In genomic region chr3:70090322-70090913, GRCh38 we compare ENCODE assay signal across 8 cellular contexts.
DNase-seq lines count a peak whose midpoint lies in the region; ATAC-seq and TF ChIP-seq lines count a peak whose summit lies in the region.

No MANE protein-coding gene starts in this region.

- no peak overlapping the region for H3K4me3 Mint-ChIP-seq in stimulated activated naive CD8-positive, alpha-beta T cell treated with anti-CD3 and anti-CD28 coated beads, Interleukin-15, amount 100 ng/mL, for 72 hours
- no peak overlapping the region for H3K4me3 Mint-ChIP-seq in activated T-cell treated with anti-CD3 and anti-CD28 coated beads, Interleukin-2, amount 50 U/mL, for 4 hours

- no peak for TF ChIP-seq POLR2A in prostate gland (IDR thresholded peaks at IDR 0.05)

- no peaks in the 10 kb centered on the region for H3K9me3 ChIP-seq in prostate gland

- intact Hi-C loops in prostate gland (cut with DNase I) = no loop called here

- no peak overlapping the region for H3K27ac Mint-ChIP-seq in stimulated activated naive CD8-positive, alpha-beta T cell treated with anti-CD3 and anti-CD28 coated beads, Interleukin-15, amount 100 ng/mL, for 72 hours

- no peaks in the 10 kb centered on the region for H3K36me3 ChIP-seq in prostate gland

- H3K27ac ChIP-seq in prostate gland = no peak overlapping the region

- no peaks in the 10 kb centered on the region for H3K4me1 ChIP-seq in prostate gland (replicated peaks)

- H3K9me3 Mint-ChIP-seq in stimulated activated naive CD8-positive, alpha-beta T cell treated with anti-CD3 and anti-CD28 coated beads, Interleukin-15, amount 100 ng/mL, for 72 hours = no peaks in the 10 kb centered on the region
- H3K9me3 Mint-ChIP-seq in activated T-cell treated with anti-CD3 and anti-CD28 coated beads, Interleukin-2, amount 50 U/mL, for 4 hours = no peaks in the 10 kb centered on the region

- peaks cover 17% of the 10 kb centered on the region for H3K27me3 Mint-ChIP-seq in stimulated activated naive CD8-positive, alpha-beta T cell treated with anti-CD3 and anti-CD28 coated beads, Interleukin-15, amount 100 ng/mL, for 72 hours
- peaks cover 5% of the 10 kb centered on the region for H3K27me3 Mint-ChIP-seq in activated T-cell treated with anti-CD3 and anti-CD28 coated beads, Interleukin-2, amount 50 U/mL, for 4 hours (ENCODE audit: low read depth)

- no peaks in the 10 kb centered on the region for H3K27me3 ChIP-seq in prostate gland (replicated peaks; ENCODE audit: insufficient read depth)

- H3K36me3 Mint-ChIP-seq in activated T-cell treated with anti-CD3 and anti-CD28 coated beads, Interleukin-2, amount 50 U/mL, for 4 hours (ENCODE audit: insufficient read depth) = no peaks in the 10 kb centered on the region

- 5% methylated on average over 3 of the region's 3 CpGs for WGBS in prostate gland

- H3K4me3 ChIP-seq in prostate gland = no peak overlapping the region

- no peaks in the 10 kb centered on the region for H3K4me1 Mint-ChIP-seq in stimulated activated naive CD8-positive, alpha-beta T cell treated with anti-CD3 and anti-CD28 coated beads, Interleukin-15, amount 100 ng/mL, for 72 hours
- H3K4me1 Mint-ChIP-seq in activated T-cell treated with anti-CD3 and anti-CD28 coated beads, Interleukin-2, amount 50 U/mL, for 4 hours (ENCODE audit: low read depth) = no peaks in the 10 kb centered on the region

- TF ChIP-seq CTCF in prostate gland (IDR thresholded peaks at IDR 0.05) = peak; percentile 34 to 76 (median 60)

- no peak for ATAC-seq in stimulated activated naive CD8-positive, alpha-beta T cell treated with anti-CD3 and anti-CD28 coated beads, Interleukin-15, amount 100 ng/mL, for 72 hours
- ATAC-seq in activated T-cell treated with anti-CD3 and anti-CD28 coated beads, Interleukin-2, amount 50 U/mL, for 4 hours = no peak

- peak; percentile 15 for DNase-seq in NCI-H82 (lab: John Stamatoyannopoulos, UW)
- DNase-seq in NCI-H82 treated with DMSO at 0.1 percent for 48 hours (lab: John Stamatoyannopoulos, UW; ENCODE audit: unreplicated experiment) = no peak
- peak; percentile 5 for DNase-seq in LHCN-M2 (ENCODE audit: low read depth)
- peak; percentile 2 to 17 for DNase-seq in dermis microvascular lymphatic vessel endothelial cell (ENCODE audit: low read depth in 2 of 2)
- DNase-seq in prostate gland (ENCODE audit: low spot score) = no peak
- DNase-seq in stimulated activated naive CD8-positive, alpha-beta T cell treated with anti-CD3 and anti-CD28 coated beads, Interleukin-15, amount 100 ng/mL, for 72 hours = no peak
- no peak for DNase-seq in activated T-cell treated with anti-CD3 and anti-CD28 coated beads, Interleukin-2, amount 50 U/mL, for 4 hours
- DNase-seq in SW 1271 (lab: John Stamatoyannopoulos, UW) = no peak

Comparison
In these comparisons a context has a peak if more than half of its experiments do, and no peak if none do; other contexts are left out.
1. DNase-seq: peak in NCI-H82 (single experiment), LHCN-M2 (single experiment) and dermis microvascular lymphatic vessel endothelial cell (2 of 2); none in NCI-H82 treated with DMSO at 0.1 percent for 48 hours (single experiment), prostate gland (single experiment), stimulated activated naive CD8-positive, alpha-beta T cell treated with anti-CD3 and anti-CD28 coated beads, Interleukin-15, amount 100 ng/mL, for 72 hours (0 of 2), activated T-cell treated with anti-CD3 and anti-CD28 coated beads, Interleukin-2, amount 50 U/mL, for 4 hours (single experiment) and SW 1271 (0 of 2).